1 cellular context compared by ENCODE assay signal in genomic region chr1:117698398-117699160, GRCh38.
TF ChIP-seq lines count a peak whose summit lies in the region.

No MANE protein-coding gene starts in this region.

TF ChIP-seq in K562, 482 proteins besides CTCF, POLR2A, EP300 and RAD21 (continued from another document):
- TF ChIP-seq E2F8 (IDR thresholded peaks at IDR 0.05; ENCODE audit: low read depth, partially characterized antibody) = no peak
- TF ChIP-seq ZNF263 (CRISPR knock-in tag; IDR thresholded peaks at IDR 0.05; ENCODE audit: borderline replicate concordance) = no peak
- TF ChIP-seq RBM25 (IDR thresholded peaks at IDR 0.05; ENCODE audit: low read depth, low read length, severe bottlenecking) = peak; percentile 79
- TF ChIP-seq ZFP30 (CRISPR knock-in tag; IDR thresholded peaks at IDR 0.05; ENCODE audit: borderline replicate concordance) = no peak
- no peak for TF ChIP-seq CXXC5 (CRISPR knock-in tag; IDR thresholded peaks at IDR 0.05)
- TF ChIP-seq ZNF311 (CRISPR knock-in tag; IDR thresholded peaks at IDR 0.05) = no peak
- TF ChIP-seq DPF2 (IDR thresholded peaks at IDR 0.05) = peak; percentile 55
- TF ChIP-seq NCOA1 (IDR thresholded peaks at IDR 0.05; ENCODE audit: low read depth) = no peak
- TF ChIP-seq CEBPB (tag; IDR thresholded peaks at IDR 0.05) = peak; percentile 44; the same call in 1 of the 2 replicates
- no peak for TF ChIP-seq ZNF766 (CRISPR knock-in tag; conservative IDR thresholded peaks at IDR 0.05)
- peak; percentile 71 for TF ChIP-seq BCOR (IDR thresholded peaks at IDR 0.05)
- no peak for TF ChIP-seq ZC3H11A (IDR thresholded peaks at IDR 0.05; ENCODE audit: low read depth, low read length)
